Comparison of ENCODE assay signal across 9 cellular contexts in the genomic region with DNA sequence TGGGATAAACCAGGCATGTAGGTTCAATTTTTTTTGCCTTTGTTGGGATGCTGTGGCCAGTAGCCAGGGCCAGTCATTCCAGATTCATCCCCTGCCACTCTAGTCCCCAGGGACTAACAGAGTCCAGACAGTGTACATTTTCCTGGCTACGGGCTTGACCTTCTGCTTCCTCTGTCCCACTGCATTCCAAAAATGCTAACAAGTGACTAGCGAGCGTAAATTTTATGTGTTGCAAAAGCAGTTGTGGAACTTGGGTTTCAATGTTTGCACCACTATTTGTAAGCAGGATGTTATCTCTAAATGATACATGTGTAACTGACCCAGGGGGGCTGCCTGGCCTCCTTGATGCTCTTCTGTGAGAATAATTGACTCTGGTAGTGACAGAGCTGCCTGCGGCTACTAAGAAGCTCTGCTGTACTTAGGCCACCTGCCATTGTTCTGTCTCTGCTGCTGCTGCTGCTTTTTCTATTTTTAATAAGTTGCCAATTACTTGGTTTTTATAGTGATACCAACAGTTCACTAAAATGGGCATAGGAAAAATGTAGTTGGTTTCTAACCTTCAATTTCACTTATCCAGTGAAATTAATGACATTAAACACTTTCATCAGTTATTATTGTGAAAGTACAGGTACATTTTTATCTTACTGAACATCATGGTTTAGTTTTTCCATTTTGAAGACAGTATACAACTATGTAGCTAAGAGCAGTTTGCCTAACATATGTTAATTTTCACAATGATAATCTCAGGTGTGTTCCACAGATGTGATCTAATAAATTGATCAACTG. TPM values are rescaled to one million over a fixed set of nuclear protein-coding genes. Genes with fewer than 3 reads are reported as not detected.
DNase-seq lines count a peak whose midpoint lies in the region; ATAC-seq and TF ChIP-seq lines count a peak whose summit lies in the region.
"Had no signal": no experiment of that assay in that cellular context is flagged by ENCODE, and none has a peak within 500 bp of the region (broad histone marks: within the 10 kb centered on the region; RNA-seq: fewer than 3 reads in every experiment).

No MANE protein-coding gene starts in this region.

- H3K4me3 ChIP-seq in fibroblast of lung (replicated peaks in 1 of 4; ENCODE audit: control extremely low read depth in 1 of 4, insufficient read depth in 1 of 4, low read depth in 3 of 4, low read length in 4 of 4) (no peak overlapping the region), psoas muscle (no peak overlapping the region)
- H3K4me3 ChIP-seq: skin epidermis had no signal

- H4K20me1 ChIP-seq in fibroblast of lung (ENCODE audit: control insufficient read depth, extremely low read depth, insufficient read depth, low read length), result peaks cover 10% of the 10 kb centered on the region

- intact Hi-C loops in psoas muscle (cut with DNase I), result no loop called here

- peak; percentile 89 for DNase-seq in EL
- DNase-seq in SK-N-DZ (ENCODE audit: low spot score), result peak; percentile 68
- DNase-seq in fibroblast of lung (ENCODE audit: low read depth in 2 of 2), result peak; percentile 59 to 72
- peak in 1 of 2 donors; percentile 34 for DNase-seq in psoas muscle
- no peak for DNase-seq in ACHN
- DNase-seq in NCI-H510A (lab: John Stamatoyannopoulos, UW), result no peak
- no peak for DNase-seq in NCI-H2171 treated with DMSO at 0.1 percent for 48 hours (lab: John Stamatoyannopoulos, UW)
- no peak for DNase-seq in Ammon's horn (ENCODE audit: low spot score)

- TF ChIP-seq CTCF in fibroblast of lung (conservative IDR thresholded peaks at IDR 0.05 in 1 of 2, IDR thresholded peaks at IDR 0.05 in 1 of 2; ENCODE audit: low read depth in 1 of 2, low read length in 2 of 2) (no peak), psoas muscle (IDR thresholded peaks at IDR 0.05) (no peak)

- WGBS in psoas muscle, 3 donors, result 2 to 10% (median 9%) methylated on average over 4 of the region's 4 CpGs

- no peak overlapping the region for H2AFZ ChIP-seq in fibroblast of lung (ENCODE audit: low read length)

- no peaks in the 10 kb centered on the region for H3K36me3 ChIP-seq in fibroblast of lung (ENCODE audit: control insufficient read depth, insufficient read depth, low read length)
- H3K36me3 ChIP-seq in psoas muscle (ENCODE audit: insufficient read depth in 1 of 2, low read depth in 1 of 2), result no peaks in the 10 kb centered on the region

- in situ Hi-C loops in ACHN (cut with HindIII; ENCODE audit: low pct_ligation_motif_present, low pct_unique_long_range_greater_than_20kb, low sequenced_read_pairs), result no loop called here

- H3K79me2 ChIP-seq in fibroblast of lung (ENCODE audit: control insufficient read depth, insufficient read depth, low read length), result peaks cover 29% of the 10 kb centered on the region

- peaks cover 18% of the 10 kb centered on the region for H3K4me1 ChIP-seq in fibroblast of lung (ENCODE audit: control insufficient read depth, extremely low read depth, insufficient read depth, low read length)
- H3K4me1 ChIP-seq in psoas muscle, result peaks cover 64% of the 10 kb centered on the region

- H3K4me2 ChIP-seq in fibroblast of lung (ENCODE audit: extremely low read depth, insufficient read depth, low read length), result peak overlapping the region; percentile 0

- no peak overlapping the region for H3K27ac ChIP-seq in fibroblast of lung (ENCODE audit: insufficient read depth, low read length)
- H3K27ac ChIP-seq in psoas muscle, result peak overlapping the region; percentile 54

- no peak overlapping the region for H3K9ac ChIP-seq in fibroblast of lung (ENCODE audit: insufficient read depth, low read length)

- H3K27me3 ChIP-seq in fibroblast of lung (ENCODE audit: control insufficient read depth, insufficient read depth, low read length), result no peaks in the 10 kb centered on the region
- no peaks in the 10 kb centered on the region for H3K27me3 ChIP-seq in psoas muscle (ENCODE audit: insufficient read depth in 3 of 3, low read length in 2 of 3)

- no peaks in the 10 kb centered on the region for H3K9me3 ChIP-seq in fibroblast of lung (ENCODE audit: control insufficient read depth, insufficient read depth, low read depth, low read length)
- no peaks in the 10 kb centered on the region for H3K9me3 ChIP-seq in psoas muscle

- ATAC-seq in psoas muscle, result peak; percentile 60 to 90 (median 86)

RNA-seq across cellular contexts. Expression of a gene that starts 26.8 kb away (rescaled TPM):
- polyA plus RNA-seq in SK-N-DZ (2014; cell fraction: cytosol; rRNA removed), result 3.6 and 6.3 TPM in 2 replicates
- 4.0 and 5.9 TPM in 2 replicates for polyA plus RNA-seq in SK-N-DZ (2014; cell fraction: nucleus; rRNA removed)
- 13.1 and 17.8 TPM in 2 replicates for total RNA-seq in fibroblast of lung
- 5.7 and 6.4 TPM in 2 replicates for polyA plus RNA-seq in fibroblast of lung
- 5.2 and 5.3 TPM in 2 replicates for polyA plus RNA-seq in fibroblast of lung (2012)
- 24.9 and 34.6 TPM in 2 replicates for polyA minus RNA-seq in fibroblast of lung (ENCODE audit: low replicate concordance)
- total RNA-seq in psoas muscle, result 10 to 100 TPM; 27.9 to 49.4 (median 32.6) TPM
- 10 to 100 TPM in 1 of 3 donors, 1 to 10 TPM in 2; 2.2 to 17.4 (median 2.5) TPM for polyA plus RNA-seq in psoas muscle

Comparison
In these comparisons a context has a peak if more than half of its experiments do, and no peak if none do; other contexts are left out.
1. DNase-seq: peak in EL (single experiment), SK-N-DZ (single experiment) and fibroblast of lung (2 of 2); none in ACHN (single experiment), NCI-H510A (single experiment), NCI-H2171 treated with DMSO at 0.1 percent for 48 hours (single experiment) and Ammon's horn (single experiment).